Comparison of ENCODE assay signal across 1 cellular context in the genomic region with DNA sequence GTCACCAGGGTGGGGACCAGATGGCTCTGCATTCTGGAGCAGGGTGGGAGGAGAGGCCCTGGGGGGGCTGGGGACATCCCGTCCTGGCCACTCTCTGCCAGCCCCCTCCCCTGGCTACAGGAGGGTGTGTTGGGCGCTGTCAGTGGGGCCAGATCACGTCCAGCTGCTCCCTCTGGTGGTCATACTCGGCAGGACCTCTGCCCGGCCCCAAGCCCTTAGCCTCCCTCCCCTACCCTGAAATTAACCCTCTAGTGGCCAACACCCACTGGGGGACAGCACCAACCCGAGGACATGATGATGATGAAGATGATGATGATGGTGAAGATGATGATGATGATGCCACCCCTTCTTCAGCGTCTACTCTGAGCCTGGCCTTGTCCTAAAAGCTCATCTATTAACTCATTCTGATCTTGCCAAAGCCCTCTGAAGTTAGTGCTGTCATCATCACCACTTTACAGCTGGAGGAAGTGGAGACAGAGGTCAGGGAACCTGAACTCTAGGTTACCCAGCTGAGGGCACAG.
TF ChIP-seq lines count a peak whose summit lies in the region.

No MANE protein-coding gene starts in this region.

TF ChIP-seq in K562, 482 proteins besides CTCF, POLR2A, EP300 and RAD21 (continued from another document and continues in another):
- TF ChIP-seq, protein P1, sequence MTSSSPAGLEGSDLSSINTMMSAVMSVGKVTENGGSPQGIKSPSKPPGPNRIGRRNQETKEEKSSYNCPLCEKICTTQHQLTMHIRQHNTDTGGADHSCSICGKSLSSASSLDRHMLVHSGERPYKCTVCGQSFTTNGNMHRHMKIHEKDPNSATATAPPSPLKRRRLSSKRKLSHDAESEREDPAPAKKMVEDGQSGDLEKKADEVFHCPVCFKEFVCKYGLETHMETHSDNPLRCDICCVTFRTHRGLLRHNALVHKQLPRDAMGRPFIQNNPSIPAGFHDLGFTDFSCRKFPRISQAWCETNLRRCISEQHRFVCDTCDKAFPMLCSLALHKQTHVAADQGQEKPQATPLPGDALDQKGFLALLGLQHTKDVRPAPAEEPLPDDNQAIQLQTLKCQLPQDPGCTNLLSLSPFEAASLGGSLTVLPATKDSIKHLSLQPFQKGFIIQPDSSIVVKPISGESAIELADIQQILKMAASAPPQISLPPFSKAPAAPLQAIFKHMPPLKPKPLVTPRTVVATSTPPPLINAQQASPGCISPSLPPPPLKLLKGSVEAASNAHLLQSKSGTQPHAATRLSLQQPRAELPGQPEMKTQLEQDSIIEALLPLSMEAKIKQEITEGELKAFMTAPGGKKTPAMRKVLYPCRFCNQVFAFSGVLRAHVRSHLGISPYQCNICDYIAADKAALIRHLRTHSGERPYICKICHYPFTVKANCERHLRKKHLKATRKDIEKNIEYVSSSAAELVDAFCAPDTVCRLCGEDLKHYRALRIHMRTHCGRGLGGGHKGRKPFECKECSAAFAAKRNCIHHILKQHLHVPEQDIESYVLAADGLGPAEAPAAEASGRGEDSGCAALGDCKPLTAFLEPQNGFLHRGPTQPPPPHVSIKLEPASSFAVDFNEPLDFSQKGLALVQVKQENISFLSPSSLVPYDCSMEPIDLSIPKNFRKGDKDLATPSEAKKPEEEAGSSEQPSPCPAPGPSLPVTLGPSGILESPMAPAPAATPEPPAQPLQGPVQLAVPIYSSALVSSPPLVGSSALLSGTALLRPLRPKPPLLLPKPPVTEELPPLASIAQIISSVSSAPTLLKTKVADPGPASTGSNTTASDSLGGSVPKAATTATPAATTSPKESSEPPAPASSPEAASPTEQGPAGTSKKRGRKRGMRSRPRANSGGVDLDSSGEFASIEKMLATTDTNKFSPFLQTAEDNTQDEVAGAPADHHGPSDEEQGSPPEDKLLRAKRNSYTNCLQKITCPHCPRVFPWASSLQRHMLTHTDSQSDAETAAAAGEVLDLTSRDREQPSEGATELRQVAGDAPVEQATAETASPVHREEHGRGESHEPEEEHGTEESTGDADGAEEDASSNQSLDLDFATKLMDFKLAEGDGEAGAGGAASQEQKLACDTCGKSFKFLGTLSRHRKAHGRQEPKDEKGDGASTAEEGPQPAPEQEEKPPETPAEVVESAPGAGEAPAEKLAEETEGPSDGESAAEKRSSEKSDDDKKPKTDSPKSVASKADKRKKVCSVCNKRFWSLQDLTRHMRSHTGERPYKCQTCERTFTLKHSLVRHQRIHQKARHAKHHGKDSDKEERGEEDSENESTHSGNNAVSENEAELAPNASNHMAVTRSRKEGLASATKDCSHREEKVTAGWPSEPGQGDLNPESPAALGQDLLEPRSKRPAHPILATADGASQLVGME (CRISPR knock-in tag; IDR thresholded peaks at IDR 0.05) = no peak
- TF ChIP-seq, protein P2, sequence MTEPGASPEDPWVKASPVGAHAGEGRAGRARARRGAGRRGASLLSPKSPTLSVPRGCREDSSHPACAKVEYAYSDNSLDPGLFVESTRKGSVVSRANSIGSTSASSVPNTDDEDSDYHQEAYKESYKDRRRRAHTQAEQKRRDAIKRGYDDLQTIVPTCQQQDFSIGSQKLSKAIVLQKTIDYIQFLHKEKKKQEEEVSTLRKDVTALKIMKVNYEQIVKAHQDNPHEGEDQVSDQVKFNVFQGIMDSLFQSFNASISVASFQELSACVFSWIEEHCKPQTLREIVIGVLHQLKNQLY (CRISPR knock-in tag; conservative IDR thresholded peaks at IDR 0.05) = no peak
- TF ChIP-seq ZNF311 (CRISPR knock-in tag; IDR thresholded peaks at IDR 0.05) = no peak
- TF ChIP-seq SMAD4 (CRISPR knock-in tag; conservative IDR thresholded peaks at IDR 0.05) = peak; percentile 18; the same call in 1 of the 2 replicates
- TF ChIP-seq ZNF407 (IDR thresholded peaks at IDR 0.05; ENCODE audit: low read depth) = no peak
- no peak for TF ChIP-seq ZNF146 (CRISPR knock-in tag; IDR thresholded peaks at IDR 0.05; ENCODE audit: unreplicated experiment)
- TF ChIP-seq AFF4 (CRISPR knock-in tag; IDR thresholded peaks at IDR 0.05) = no peak
- TF ChIP-seq RBM34 (IDR thresholded peaks at IDR 0.05; ENCODE audit: borderline replicate concordance, insufficient read depth, low read length) = no peak
- no peak for TF ChIP-seq HCFC1 (IDR thresholded peaks at IDR 0.05; ENCODE audit: low read depth, low read length)
- no peak for TF ChIP-seq ATF1 (CRISPR knock-in tag; IDR thresholded peaks at IDR 0.05)
- TF ChIP-seq ATF1 (tag; IDR thresholded peaks at IDR 0.05) = peak; percentile 41
- TF ChIP-seq PHB2 (IDR thresholded peaks at IDR 0.05; ENCODE audit: low read depth) = no peak
- no peak for TF ChIP-seq CCNT2 (IDR thresholded peaks at IDR 0.05; ENCODE audit: borderline replicate concordance, extremely low read depth, insufficient read length, low read depth, low read length)
- TF ChIP-seq TCF15 (CRISPR knock-in tag; IDR thresholded peaks at IDR 0.05) = no peak
- 0 out of 2 replicates have a peak, but pooled peaks have one; percentile 54 for TF ChIP-seq NBN (IDR thresholded peaks at IDR 0.05; ENCODE audit: low read depth)
- TF ChIP-seq ATF3 (IDR thresholded peaks at IDR 0.05) = peak; percentile 56
- no peak for TF ChIP-seq ATF3 (CRISPR knock-in tag; conservative IDR thresholded peaks at IDR 0.05)
- 0 out of 4 replicates have a peak, but pooled peaks of 1 of the 2 experiments have one; percentile 31 for TF ChIP-seq RCOR1 (IDR thresholded peaks at IDR 0.05; ENCODE audit: borderline replicate concordance in 1 of 2, low read depth in 2 of 2, low read length in 2 of 2)
- TF ChIP-seq ZC3H8 (IDR thresholded peaks at IDR 0.05) = 0 out of 2 replicates have a peak, but pooled peaks have one; percentile 39
- TF ChIP-seq CEBPB (tag; IDR thresholded peaks at IDR 0.05) = 0 out of 2 replicates have a peak, but pooled peaks have one; percentile 13
- peak; percentile 56 for TF ChIP-seq PKNOX1 (IDR thresholded peaks at IDR 0.05)
- TF ChIP-seq CHAMP1 (IDR thresholded peaks at IDR 0.05) = no peak
- no peak for TF ChIP-seq BRF1 (IDR thresholded peaks at IDR 0.05; ENCODE audit: borderline replicate concordance, extremely low read depth, insufficient read length)
